20 cellular contexts compared by ENCODE assay signal in the genomic region with DNA sequence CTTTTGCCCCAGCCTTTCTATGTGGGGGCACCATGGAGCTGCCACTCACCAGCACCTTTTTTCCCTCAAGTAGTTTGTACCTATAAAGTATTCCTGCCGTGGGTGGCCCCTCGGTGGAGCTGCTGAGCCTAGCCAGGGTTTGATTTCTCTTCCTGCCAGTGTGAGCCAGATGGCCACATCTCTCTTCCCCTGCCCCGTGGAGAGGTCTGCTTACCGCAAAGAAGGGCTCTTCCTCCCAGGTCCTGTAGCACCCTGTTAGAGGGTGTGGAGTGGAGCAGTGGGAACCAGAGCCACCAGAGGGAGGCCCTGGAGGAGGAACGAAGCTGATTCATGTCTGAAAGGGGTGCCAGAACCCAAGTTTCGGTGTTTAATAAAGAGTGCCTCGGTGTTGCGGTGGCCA.
DNase-seq lines count a peak whose midpoint lies in the region; ATAC-seq and TF ChIP-seq lines count a peak whose summit lies in the region.
"Had no signal": no experiment of that assay in that cellular context is flagged by ENCODE, and none has a peak within 500 bp of the region (broad histone marks: within the 10 kb centered on the region; RNA-seq: fewer than 3 reads in every experiment).

No MANE protein-coding gene starts in this region.

- H3K27me3 Mint-ChIP-seq in activated naive CD4-positive, alpha-beta T cell treated with anti-CD3 and anti-CD28 coated beads for 36 hours (ENCODE audit: low read depth), result no peaks in the 10 kb centered on the region
- H3K27me3 Mint-ChIP-seq: IgD-negative memory B cell, T-cell had no signal

- H3K27ac Mint-ChIP-seq in activated naive CD4-positive, alpha-beta T cell treated with anti-CD3 and anti-CD28 coated beads for 36 hours, result no peak overlapping the region
- H3K27ac Mint-ChIP-seq: T-cell had no signal

- no peak overlapping the region for H3K4me3 Mint-ChIP-seq in activated naive CD4-positive, alpha-beta T cell treated with anti-CD3 and anti-CD28 coated beads for 36 hours
- H3K4me3 Mint-ChIP-seq: CD8-positive, alpha-beta T cell; IgD-negative memory B cell; stimulated activated effector memory CD8-positive, alpha-beta T cell treated with anti-CD3 and anti-CD28 coated beads, Interleukin-12 subunit alpha, Interleukin-12 subunit beta, amount 100 ng/mL, for 72 hours; T-cell had no signal

- peaks cover 0 to 29% (median 10%) of the 10 kb centered on the region in 5 donors for H3K4me1 ChIP-seq in subcutaneous abdominal adipose tissue (ENCODE audit: control insufficient read depth in 5 of 5, insufficient read depth in 5 of 5, low read length in 5 of 5)
- H3K4me1 ChIP-seq: colonic mucosa, foreskin keratinocyte had no signal

- no peaks in the 10 kb centered on the region for H3K4me1 Mint-ChIP-seq in activated naive CD4-positive, alpha-beta T cell treated with anti-CD3 and anti-CD28 coated beads for 36 hours (ENCODE audit: low read depth)
- H3K4me1 Mint-ChIP-seq: stimulated activated effector memory CD8-positive, alpha-beta T cell treated with anti-CD3 and anti-CD28 coated beads, Interleukin-12 subunit alpha, Interleukin-12 subunit beta, amount 100 ng/mL, for 72 hours; T-cell had no signal

- POLR2A ChIA-PET in GM10248 (lab: Yijun Ruan, JAX), result no interaction called here

- peak; percentile 24 for TF ChIP-seq CTCF in choroid plexus epithelial cell (conservative IDR thresholded peaks at IDR 0.05; ENCODE audit: low read depth, low read length)
- TF ChIP-seq CTCF in GM20000 (IDR thresholded peaks at IDR 0.05; ENCODE audit: extremely low read depth, missing control alignments), result no peak
- TF ChIP-seq CTCF in GM10248 (IDR thresholded peaks at IDR 0.05; ENCODE audit: control extremely low read depth, extremely low read depth, low read depth, missing control alignments), result no peak

- no peaks in the 10 kb centered on the region for H3K9me3 Mint-ChIP-seq in activated naive CD4-positive, alpha-beta T cell treated with anti-CD3 and anti-CD28 coated beads for 36 hours
- H3K9me3 Mint-ChIP-seq: CD8-positive, alpha-beta T cell; IgD-negative memory B cell; stimulated activated effector memory CD8-positive, alpha-beta T cell treated with anti-CD3 and anti-CD28 coated beads, Interleukin-12 subunit alpha, Interleukin-12 subunit beta, amount 100 ng/mL, for 72 hours; T-cell had no signal

- H3K4me3 ChIP-seq in choroid plexus epithelial cell (ENCODE audit: low read depth, low read length) (no peak overlapping the region), subcutaneous abdominal adipose tissue (ENCODE audit: low read depth in 1 of 5, low read length in 5 of 5) (peak overlapping the region in 3 of 5 donors; percentile 10 to 28 (median 15))
- H3K4me3 ChIP-seq: colonic mucosa had no signal

- no peaks in the 10 kb centered on the region for H3K27me3 ChIP-seq in subcutaneous abdominal adipose tissue (ENCODE audit: control insufficient read depth in 5 of 5, insufficient read depth in 4 of 5, low read length in 5 of 5)
- H3K27me3 ChIP-seq: colonic mucosa, foreskin keratinocyte had no signal

- intact Hi-C loops in activated naive CD4-positive, alpha-beta T cell treated with anti-CD3 and anti-CD28 coated beads for 36 hours (cut with micrococcal nuclease), result no loop called here

- H3K9me3 ChIP-seq in subcutaneous abdominal adipose tissue (ENCODE audit: control insufficient read depth in 5 of 5, low read length in 5 of 5), result no peaks in the 10 kb centered on the region
- H3K9me3 ChIP-seq: colonic mucosa had no signal

- peak; percentile 9 for ATAC-seq in left lobe of liver
- ATAC-seq: CD8-positive, alpha-beta T cell; foreskin keratinocyte; stimulated activated effector memory CD8-positive, alpha-beta T cell treated with anti-CD3 and anti-CD28 coated beads, Interleukin-12 subunit alpha, Interleukin-12 subunit beta, amount 100 ng/mL, for 72 hours; T-cell had no signal

- CTCF ChIA-PET in activated naive CD4-positive, alpha-beta T cell treated with anti-CD3 and anti-CD28 coated beads for 36 hours (lab: Charles Lee), result interaction anchor here (1.0 to 2.3 kb wide), 2 partner anchors 16 to 124 kb away, joined by 4 to 8 read pairs; no protein-coding TSS in a partner anchor
- CTCF ChIA-PET in GM10248 (lab: Yijun Ruan, JAX), result interaction anchor here (1.7 kb wide), 1 partner anchor 23 kb away, joined by 3 read pairs; no protein-coding TSS in a partner anchor

- peaks cover 3 to 35% (median 15%) of the 10 kb centered on the region in 5 donors for H3K36me3 ChIP-seq in subcutaneous abdominal adipose tissue (ENCODE audit: control insufficient read depth in 5 of 5, insufficient read depth in 5 of 5, low read length in 5 of 5)
- H3K36me3 ChIP-seq: colonic mucosa had no signal

- H3K9ac ChIP-seq in subcutaneous abdominal adipose tissue (ENCODE audit: low read length in 5 of 5), result peak overlapping the region in 1 of 5 donors; percentile 24

- H3K36me3 Mint-ChIP-seq in activated naive CD4-positive, alpha-beta T cell treated with anti-CD3 and anti-CD28 coated beads for 36 hours (ENCODE audit: low read depth), result peaks cover 15% of the 10 kb centered on the region

- DNase-seq in NCI-H524 treated with DMSO at 0.1 percent for 48 hours (lab: John Stamatoyannopoulos, UW) (peak; percentile 35), choroid plexus epithelial cell (ENCODE audit: low read depth) (no peak), left lobe of liver (ENCODE audit: low spot score) (no peak), GM20000 (ENCODE audit: low spot score) (no peak), GM10248 (ENCODE audit: extremely low spot score) (no peak)
- no peak for DNase-seq in stimulated activated CD4-positive, alpha-beta T cell treated with anti-CD3 and anti-CD28 coated beads, Interleukin-1b, Interleukin-23, amount 100 ng/mL, for 48 hours
- no peak for DNase-seq in activated naive CD4-positive, alpha-beta T cell treated with anti-CD3 and anti-CD28 coated beads for 36 hours
- DNase-seq: activated CD4-positive, alpha-beta T cell treated with anti-CD3 and anti-CD28 coated beads, Interleukin-2, amount 50 U/mL, for 48 hours; activated naive CD4-positive, alpha-beta T cell; CD8-positive, alpha-beta T cell; colonic mucosa; foreskin keratinocyte; NCI-H2029; nucleus accumbens; OCI-M1; stimulated activated CD4-positive, alpha-beta T cell treated with anti-CD3 and anti-CD28 coated beads, Interleukin-2, amount 100 ng/mL, for 24 hours; T-cell had no signal

- peak overlapping the region; percentile 71 for H3K27ac ChIP-seq in subcutaneous abdominal adipose tissue (ENCODE audit: low read depth, low read length)
- H3K27ac ChIP-seq: colonic mucosa, foreskin keratinocyte had no signal
